In genomic region chr4:82784615-82785247, GRCh38 we compare ENCODE assay signal across 1 cellular context.
TF ChIP-seq lines count a peak whose summit lies in the region.

No MANE protein-coding gene starts in this region.

TF ChIP-seq in A549, 52 proteins besides CTCF, POLR2A, EP300 and RAD21 (continued from another document):
- TF ChIP-seq REST (IDR thresholded peaks at IDR 0.05) (no peak), SMC3 (IDR thresholded peaks at IDR 0.05) (no peak)
